8 cellular contexts compared by ENCODE assay signal in the genomic region with DNA sequence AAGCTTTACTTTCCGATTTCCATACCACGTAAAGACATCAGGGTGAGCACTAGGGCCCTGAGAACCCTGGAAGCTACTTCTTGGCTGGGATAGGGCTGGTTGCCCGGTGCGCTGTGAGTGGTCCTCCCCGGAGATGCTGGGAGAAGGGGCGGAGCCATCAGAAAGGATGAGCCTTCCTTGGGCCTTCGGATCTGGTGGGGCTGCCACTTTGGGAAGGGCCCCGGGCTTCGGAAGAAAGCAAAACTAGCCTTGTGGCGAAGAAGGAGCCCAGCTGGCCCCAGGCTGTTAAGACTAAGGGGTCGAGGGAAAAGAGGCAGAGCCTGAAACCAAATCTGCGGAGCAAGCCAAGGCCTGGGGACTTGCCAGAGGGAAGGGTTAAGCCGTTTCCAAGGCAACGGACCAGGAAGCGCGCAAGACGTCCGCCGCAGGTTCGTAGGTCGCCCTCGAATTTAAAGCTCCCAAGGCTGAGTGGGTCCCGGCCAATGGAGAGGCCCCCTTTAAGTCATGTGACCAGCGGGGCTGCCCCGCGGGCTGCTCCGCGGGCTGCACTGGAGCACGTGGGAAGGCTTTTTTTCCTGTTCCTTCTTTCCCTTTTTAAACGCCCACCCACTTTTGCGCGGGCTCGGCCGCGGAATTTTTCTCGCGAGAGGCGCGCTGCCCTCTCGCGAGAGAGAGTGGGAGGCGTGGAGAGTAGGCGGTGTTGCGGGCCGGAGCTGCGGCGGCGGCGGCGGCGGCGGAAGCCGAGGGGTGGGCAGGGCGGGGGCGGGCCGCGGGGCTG. TPM values are rescaled to one million over a fixed set of nuclear protein-coding genes. Genes with fewer than 3 reads are reported as not detected.
DNase-seq lines count a peak whose midpoint lies in the region; ATAC-seq, FAIRE-seq and TF ChIP-seq lines count a peak whose summit lies in the region.

No MANE protein-coding gene starts in this region.

- H3K4me3 ChIP-seq in heart right ventricle = peak overlapping the region; percentile 70 to 99 (median 90)

- no peaks in the 10 kb centered on the region for H3K9me3 ChIP-seq in heart right ventricle

- H3K27me3 ChIP-seq in heart right ventricle = no peaks in the 10 kb centered on the region

- peak overlapping the region; percentile 64 to 96 (median 90) for H3K27ac ChIP-seq in heart right ventricle

- WGBS in heart right ventricle, 2 donors = 3% methylated on average over 46 to 57 of the region's 57 CpGs

- peak overlapping the region; percentile 83 for H3K27ac Mint-ChIP-seq in type B pancreatic cell

- TF ChIP-seq CTCF in heart right ventricle (IDR thresholded peaks at IDR 0.05) (no peak), type B pancreatic cell (conservative IDR thresholded peaks at IDR 0.05) (no peak)

- ATAC-seq in HG02840 (IDR thresholded peaks at IDR 0.05; ENCODE audit: low FRiP score, unreplicated experiment) = peak; percentile 79
- ATAC-seq in heart right ventricle = peak; percentile 94 to 99 (median 98)

- H3K36me3 Mint-ChIP-seq in type B pancreatic cell = peaks cover 20% of the 10 kb centered on the region

- TF ChIP-seq POLR2A in GM12892 (IDR thresholded peaks at IDR 0.05; ENCODE audit: low read depth, low read length) = 0 out of 2 replicates have a peak, but pooled peaks have one; percentile 10

- H3K4me1 Mint-ChIP-seq in type B pancreatic cell (ENCODE audit: unreplicated experiment) = peaks cover 25% of the 10 kb centered on the region

- FAIRE-seq in GM12892 (lab: Jason Lieb, UNC) = peak; percentile 99

- no peaks in the 10 kb centered on the region for H3K36me3 ChIP-seq in heart right ventricle

- H3K4me1 ChIP-seq in heart right ventricle = peaks cover 0 to 51% (median 24%) of the 10 kb centered on the region in 9 donors

- DNase-seq in GM12892 (ENCODE audit: insufficient read length) (peak; percentile 82), NCI-H1436 (lab: John Stamatoyannopoulos, UW) (peak; percentile 89), T follicular helper cell (ENCODE audit: low read depth) (peak; percentile 87), amniotic epithelial cell (ENCODE audit: low read depth) (peak; percentile 100), heart right ventricle (peak; percentile 90 to 94), pons (ENCODE audit: low spot score) (peak; percentile 99), type B pancreatic cell (ENCODE audit: extremely low spot score, unreplicated experiment) (peak; percentile 94)

- H3K27me3 Mint-ChIP-seq in type B pancreatic cell = no peaks in the 10 kb centered on the region

- intact Hi-C loops in heart right ventricle (cut with DNase I) = loop anchor here in 1 of 10 donors (10.0 kb wide), 1 partner anchor 813 kb away; no protein-coding TSS in a partner anchor

- H3K4me3 Mint-ChIP-seq in type B pancreatic cell = peak overlapping the region; percentile 99

- H3K9me3 Mint-ChIP-seq in type B pancreatic cell = peaks cover 13% of the 10 kb centered on the region

RNA-seq across cellular contexts. Expression of a gene that starts 0.4 kb away (rescaled TPM):
- 28.5 TPM for polyA plus RNA-seq in GM12892 (2012; ENCODE audit: missing spikeins)
- 10 to 100 TPM; 21.1 to 36.2 (median 28.2) TPM for total RNA-seq in heart right ventricle
- polyA plus RNA-seq in heart right ventricle = 1 to 10 TPM; 3.6 to 4.6 TPM
- 19.5 and 30.3 TPM in 2 replicates for total RNA-seq in type B pancreatic cell (ENCODE audit: low replicate concordance)

Comparison
In these comparisons a context has a peak if more than half of its experiments do, and no peak if none do; other contexts are left out.
1. Peak in every context shown above with its lines: DNase-seq, ATAC-seq, H3K4me3 ChIP-seq and H3K27ac ChIP-seq.